8 cellular contexts compared by ENCODE assay signal in genomic region chr1:112508242-112509004, GRCh38. TPM values are rescaled to one million over a fixed set of nuclear protein-coding genes. Genes with fewer than 3 reads are reported as not detected.
DNase-seq lines count a peak whose midpoint lies in the region; ATAC-seq and TF ChIP-seq lines count a peak whose summit lies in the region.

Gene WNT2B (plus strand): TSS chr1:112508965. CDS start chr1:112509263, 298 bp downstream.

- peaks cover 0 to 9% (median 0%) of the 10 kb centered on the region in 11 experiments; a peak in 5 of 22 replicates for H3K9me3 ChIP-seq in BLaER1 treated with 17β-estradiol and CSF1 and Interleukin-3, amounts not matched to agents 10 nM and 100 nM (replicated peaks in 1 of 11)
- H3K9me3 ChIP-seq in cardiac muscle cell (ENCODE audit: low read depth): no peaks in the 10 kb centered on the region

- peaks cover 0 to 22% (median 0%) of the 10 kb centered on the region in 11 experiments; a peak in 4 of 22 replicates for H4K20me1 ChIP-seq in BLaER1 treated with 17β-estradiol and CSF1 and Interleukin-3, amounts not matched to agents 10 nM and 100 nM

- no peak for TF ChIP-seq CTCF in cardiac muscle cell (IDR thresholded peaks at IDR 0.05; ENCODE audit: low read depth, low read length)

- H3K4me3 ChIP-seq in BLaER1 treated with 17β-estradiol and CSF1 and Interleukin-3, amounts not matched to agents 10 nM and 100 nM: peak within 1 kb of the TSS; percentile 50 to 72 (median 64)
- peak within 1 kb of the TSS; percentile 35 for H3K4me3 ChIP-seq in cardiac muscle cell

- DNase-seq in RKO (ENCODE audit: low spot score) (peak; percentile 34), cardiac muscle cell (ENCODE audit: low read depth in 1 of 2, low spot score in 1 of 2) (peak in 1 of 2 donors; percentile 22), putamen (ENCODE audit: low spot score) (peak; percentile 41), NCI-H2081 treated with DMSO at 0.1 percent for 48 hours (lab: John Stamatoyannopoulos, UW) (no peak)
- peak in 3 of 4 experiments; percentile 14 to 42 (median 19) for DNase-seq in activated naive CD4-positive, alpha-beta T cell (lab: John Stamatoyannopoulos, UW)

- peak within 1 kb of the TSS in 10 of 11 experiments; percentile 1 to 68 (median 42); a peak in 18 of 22 replicates for H3K9ac ChIP-seq in BLaER1 treated with 17β-estradiol and CSF1 and Interleukin-3, amounts not matched to agents 10 nM and 100 nM

- H3K4me1 ChIP-seq in BLaER1 treated with 17β-estradiol and CSF1 and Interleukin-3, amounts not matched to agents 10 nM and 100 nM: peaks cover 8 to 41% (median 34%) of the 10 kb centered on the region in 10 experiments; a peak in 18 of 20 replicates
- H3K4me1 ChIP-seq in cardiac muscle cell (ENCODE audit: low read depth): no peaks in the 10 kb centered on the region

- H3K36me3 ChIP-seq in BLaER1 treated with 17β-estradiol and CSF1 and Interleukin-3, amounts not matched to agents 10 nM and 100 nM: no peaks in the 10 kb centered on the region
- H3K36me3 ChIP-seq in cardiac muscle cell: no peaks in the 10 kb centered on the region

- H3K4me2 ChIP-seq in BLaER1 treated with 17β-estradiol and CSF1 and Interleukin-3, amounts not matched to agents 10 nM and 100 nM: peak within 1 kb of the TSS; percentile 89 to 98 (median 96)

- H3K27ac ChIP-seq in BLaER1 treated with 17β-estradiol and CSF1 and Interleukin-3, amounts not matched to agents 10 nM and 100 nM: no peak within 1 kb of the TSS
- H3K27ac ChIP-seq in cardiac muscle cell: no peak within 1 kb of the TSS

- peaks cover 54 to 79% (median 65%) of the 10 kb centered on the region in 11 experiments for H3K27me3 ChIP-seq in BLaER1 treated with 17β-estradiol and CSF1 and Interleukin-3, amounts not matched to agents 10 nM and 100 nM
- peaks cover 73% of the 10 kb centered on the region for H3K27me3 ChIP-seq in cardiac muscle cell

- ATAC-seq in GM21619 (IDR thresholded peaks at IDR 0.05; ENCODE audit: unreplicated experiment): peak; percentile 55
- no peak for ATAC-seq in GM21390 (IDR thresholded peaks at IDR 0.05; ENCODE audit: unreplicated experiment)

RNA-seq across cellular contexts. Expression of gene WNT2B, which starts in this region (rescaled TPM):
- total RNA-seq in cardiac muscle cell: 0.74 and 1.2 TPM in 2 replicates
- polyA plus RNA-seq in cardiac muscle cell: 1.1 and 1.5 TPM in 2 replicates
